12 cellular contexts compared by ENCODE assay signal in the genomic region with DNA sequence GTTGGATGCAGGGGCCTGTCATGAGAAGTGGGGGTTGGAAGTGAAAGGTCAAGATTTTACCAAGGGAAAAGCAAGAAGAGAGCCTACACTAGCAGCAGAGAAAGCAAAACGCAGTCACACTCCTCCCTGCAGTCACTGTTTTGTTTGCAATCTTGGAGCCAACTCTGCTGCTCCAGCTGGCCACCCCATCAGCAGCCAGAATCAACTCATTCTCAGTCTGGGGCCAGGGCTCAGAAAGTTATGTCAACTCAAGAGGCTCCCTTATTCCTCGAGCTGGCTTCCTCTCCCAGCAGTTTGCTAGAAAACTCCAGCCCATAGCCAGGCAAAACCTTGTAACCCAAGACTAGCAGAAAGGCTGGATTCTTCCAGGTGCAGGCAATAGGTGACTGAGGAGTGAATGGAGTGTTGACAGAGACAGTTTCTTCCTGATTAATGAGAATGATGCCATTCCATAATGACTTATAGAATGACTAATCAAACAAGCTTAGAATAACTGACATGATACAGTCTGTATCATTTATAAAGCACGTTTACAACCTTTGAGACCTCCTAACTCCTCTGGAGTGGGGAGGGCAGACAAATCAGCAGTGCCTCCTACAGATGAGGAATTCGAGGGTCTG. TPM values are rescaled to one million over a fixed set of nuclear protein-coding genes. Genes with fewer than 3 reads are reported as not detected.
DNase-seq lines count a peak whose midpoint lies in the region; ATAC-seq and TF ChIP-seq lines count a peak whose summit lies in the region.
"Had no signal": no experiment of that assay in that cellular context is flagged by ENCODE, and none has a peak within 500 bp of the region (broad histone marks: within the 10 kb centered on the region; RNA-seq: fewer than 3 reads in every experiment).

No MANE protein-coding gene starts in this region.

- peaks cover 0 to 7% (median 2%) of the 10 kb centered on the region in 4 donors for H3K4me1 ChIP-seq in transverse colon

- H3K27me3 ChIP-seq in transverse colon, result no peaks in the 10 kb centered on the region

- no peak overlapping the region for H3K27ac Mint-ChIP-seq in activated CD8-positive, alpha-beta memory T cell treated with anti-CD3 and anti-CD28 coated beads, Interleukin-2, amount 10 ng/mL, durations not matched to agents 7 days and 5 days
- H3K27ac Mint-ChIP-seq: effector memory CD8-positive, alpha-beta T cell had no signal

- TF ChIP-seq POLR2A in transverse colon (IDR thresholded peaks at IDR 0.05), result no peak

- no peaks in the 10 kb centered on the region for H3K4me1 Mint-ChIP-seq in activated CD8-positive, alpha-beta memory T cell treated with anti-CD3 and anti-CD28 coated beads, Interleukin-2, amount 10 ng/mL, durations not matched to agents 7 days and 5 days

- no peak overlapping the region for H3K4me3 Mint-ChIP-seq in activated CD8-positive, alpha-beta memory T cell treated with anti-CD3 and anti-CD28 coated beads, Interleukin-2, amount 10 ng/mL, durations not matched to agents 7 days and 5 days
- H3K4me3 Mint-ChIP-seq: effector memory CD8-positive, alpha-beta T cell had no signal

- no peak overlapping the region for H3K4me3 ChIP-seq in transverse colon

- TF ChIP-seq EP300 in transverse colon (IDR thresholded peaks at IDR 0.05; ENCODE audit: low read depth), result no peak

- no peaks in the 10 kb centered on the region for H3K36me3 ChIP-seq in transverse colon

- WGBS in transverse colon (ENCODE audit: low coverage in 1 of 2), 2 donors, result 41 to 52% methylated on average over 3 to 4 of the region's 4 CpGs

- DNase-seq in NCI-H1092 treated with DMSO at 0.1 percent for 48 hours (lab: John Stamatoyannopoulos, UW), result peak; percentile 42
- no peak for DNase-seq in NCI-H1092 (lab: John Stamatoyannopoulos, UW)
- peak; percentile 10 for DNase-seq in cerebellum (ENCODE audit: low spot score)
- DNase-seq in left lobe of liver (ENCODE audit: low spot score), result no peak
- peak; percentile 39 for DNase-seq in transverse colon
- no peak for DNase-seq in activated CD8-positive, alpha-beta memory T cell treated with anti-CD3 and anti-CD28 coated beads, Interleukin-2, amount 10 ng/mL, durations not matched to agents 7 days and 5 days
- DNase-seq in iPS-NIHi11 (ENCODE audit: low spot score), result no peak
- DNase-seq: activated effector memory CD4-positive, alpha-beta T cell treated with anti-CD3 and anti-CD28 coated beads, Interleukin-2, amount 50 U/mL, for 16 hours; effector memory CD8-positive, alpha-beta T cell; islet precursor cell; Karpas-422 had no signal

- H3K9me3 Mint-ChIP-seq in activated CD8-positive, alpha-beta memory T cell treated with anti-CD3 and anti-CD28 coated beads, Interleukin-2, amount 10 ng/mL, durations not matched to agents 7 days and 5 days (ENCODE audit: low read depth), result no peaks in the 10 kb centered on the region
- H3K9me3 Mint-ChIP-seq: effector memory CD8-positive, alpha-beta T cell had no signal

- no peaks in the 10 kb centered on the region for H3K9me3 ChIP-seq in transverse colon

- CTCF ChIA-PET in activated CD8-positive, alpha-beta memory T cell treated with anti-CD3 and anti-CD28 coated beads, Interleukin-2, amount 10 ng/mL, durations not matched to agents 7 days and 5 days (lab: Charles Lee), result interaction anchor here (1.0 kb wide), 2 partner anchors 131 to 192 kb away, joined by 3 to 4 read pairs; no protein-coding TSS in a partner anchor

- ATAC-seq in left lobe of liver (peak; percentile 30), GM19035 (IDR thresholded peaks at IDR 0.05; ENCODE audit: unreplicated experiment) (no peak)
- ATAC-seq in activated CD8-positive, alpha-beta memory T cell treated with anti-CD3 and anti-CD28 coated beads, Interleukin-2, amount 10 ng/mL, durations not matched to agents 7 days and 5 days, result no peak
- ATAC-seq: effector memory CD8-positive, alpha-beta T cell had no signal

- no peak for TF ChIP-seq CTCF in transverse colon (IDR thresholded peaks at IDR 0.05)

- H3K27me3 Mint-ChIP-seq in activated CD8-positive, alpha-beta memory T cell treated with anti-CD3 and anti-CD28 coated beads, Interleukin-2, amount 10 ng/mL, durations not matched to agents 7 days and 5 days, result peaks cover 7% of the 10 kb centered on the region

- H3K27ac ChIP-seq in transverse colon, result no peak overlapping the region

- in situ Hi-C loops in transverse colon (cut with MboI; ENCODE audit: low pct_ligation_motif_present in 1 of 4, low pct_unique_long_range_greater_than_20kb in 1 of 4, low sequenced_read_pairs in 3 of 4), result loop anchor here in 3 of 4 donors (5.0 to 25.0 kb wide), 4 partner anchors 187 to 307 kb away; no protein-coding TSS in a partner anchor

- intact Hi-C loops in transverse colon (cut with DNase I; ENCODE audit: low total_unique reads), result loop anchor here (2.0 kb wide), 1 partner anchor 65 kb away; no protein-coding TSS in a partner anchor

- H3K36me3 Mint-ChIP-seq in activated CD8-positive, alpha-beta memory T cell treated with anti-CD3 and anti-CD28 coated beads, Interleukin-2, amount 10 ng/mL, durations not matched to agents 7 days and 5 days, result no peaks in the 10 kb centered on the region

RNA-seq across cellular contexts. Expression of gene P4HA3, which starts 53.4 kb away (rescaled TPM):
- total RNA-seq in cerebellum (0.45 TPM), left lobe of liver (0.23 TPM), transverse colon (under 1 TPM in 3 of 4 donors, not detected in 1; 0.27 to 0.64 (median 0.40) TPM)
- total RNA-seq in activated CD8-positive, alpha-beta memory T cell treated with anti-CD3 and anti-CD28 coated beads, Interleukin-2, amount 10 ng/mL, durations not matched to agents 7 days and 5 days, result not detected

Comparison
In these comparisons a context has a peak if more than half of its experiments do, and no peak if none do; other contexts are left out.
1. DNase-seq: peak in NCI-H1092 treated with DMSO at 0.1 percent for 48 hours (single experiment), cerebellum (single experiment) and transverse colon (single experiment); none in NCI-H1092 (single experiment), left lobe of liver (single experiment), activated CD8-positive, alpha-beta memory T cell treated with anti-CD3 and anti-CD28 coated beads, Interleukin-2, amount 10 ng/mL, durations not matched to agents 7 days and 5 days (single experiment) and iPS-NIHi11 (single experiment).